1 cellular context compared by ENCODE assay signal in the genomic region with DNA sequence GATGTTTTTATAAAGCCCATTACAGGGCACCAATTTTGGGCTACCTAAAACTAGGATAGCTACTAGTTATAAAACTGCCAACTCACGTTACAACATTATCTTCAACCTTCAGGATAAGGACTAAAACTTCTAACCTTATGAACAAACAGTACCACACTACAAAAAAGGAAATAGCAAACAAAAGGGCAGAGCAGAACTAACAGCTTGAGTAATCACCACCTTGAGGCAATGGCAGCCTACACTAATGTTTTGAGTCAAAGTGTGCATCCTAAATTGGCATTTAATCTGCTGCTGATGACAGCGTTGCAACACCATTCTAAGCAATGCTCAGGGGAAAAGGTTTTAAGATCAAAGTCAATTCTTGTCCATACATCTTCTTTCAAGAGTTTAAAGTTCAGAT.
TF ChIP-seq lines count a peak whose summit lies in the region.

No MANE protein-coding gene starts in this region.

TF ChIP-seq in liver, 16 proteins besides CTCF, POLR2A, EP300 and RAD21 (continued from another document):
- TF ChIP-seq, protein P1, sequence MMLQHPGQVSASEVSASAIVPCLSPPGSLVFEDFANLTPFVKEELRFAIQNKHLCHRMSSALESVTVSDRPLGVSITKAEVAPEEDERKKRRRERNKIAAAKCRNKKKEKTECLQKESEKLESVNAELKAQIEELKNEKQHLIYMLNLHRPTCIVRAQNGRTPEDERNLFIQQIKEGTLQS (IDR thresholded peaks at IDR 0.05): peak; percentile 20
- TF ChIP-seq ZBTB33 (IDR thresholded peaks at IDR 0.05): peak; percentile 79
TF ChIP-seq in liver: peak in this region for 14.
